In genomic region chr14:75275598-75275997, GRCh38 we compare ENCODE assay signal across 13 cellular contexts. TPM values are rescaled to one million over a fixed set of nuclear protein-coding genes. Genes with fewer than 3 reads are reported as not detected.
DNase-seq lines count a peak whose midpoint lies in the region; ATAC-seq and TF ChIP-seq lines count a peak whose summit lies in the region.
"Had no signal": no experiment of that assay in that cellular context is flagged by ENCODE, and none has a peak within 500 bp of the region (broad histone marks: within the 10 kb centered on the region; RNA-seq: fewer than 3 reads in every experiment).

No MANE protein-coding gene starts in this region.

- CTCF ChIA-PET in activated CD4-positive, alpha-beta memory T cell treated with anti-CD3 and anti-CD28 coated beads, Interleukin-2, amount 10 ng/mL, durations not matched to agents 7 days and 5 days (lab: Charles Lee): interaction anchor here (1.4 to 3.0 kb wide), 3 partner anchors 19 to 98 kb away, joined by 3 to 16 read pairs (median 5); no protein-coding TSS in a partner anchor

- TF ChIP-seq POLR2A in suprapubic skin (IDR thresholded peaks at IDR 0.05): no peak

- no peaks in the 10 kb centered on the region for H3K27me3 ChIP-seq in HL-60 (ENCODE audit: insufficient read depth, poor library complexity, severe bottlenecking)
- no peaks in the 10 kb centered on the region for H3K27me3 ChIP-seq in suprapubic skin

- H3K27me3 Mint-ChIP-seq in naive thymus-derived CD8-positive, alpha-beta T cell: peaks cover 0 to 40% (median 8%) of the 10 kb centered on the region in 5 donors
- H3K27me3 Mint-ChIP-seq in activated CD4-positive, alpha-beta memory T cell treated with anti-CD3 and anti-CD28 coated beads, Interleukin-2, amount 10 ng/mL, durations not matched to agents 7 days and 5 days: peaks cover 72% of the 10 kb centered on the region

- peaks cover 58% of the 10 kb centered on the region for H3K4me1 ChIP-seq in suprapubic skin

- H3K9me3 ChIP-seq in suprapubic skin: no peaks in the 10 kb centered on the region

- 63% methylated on average over 2 of the region's 2 CpGs for WGBS in suprapubic skin

- no peak for ATAC-seq in naive thymus-derived CD8-positive, alpha-beta T cell

- TF ChIP-seq CTCF in HL-60 (IDR thresholded peaks at IDR 0.05; ENCODE audit: insufficient read depth, low read length) (no peak), suprapubic skin (IDR thresholded peaks at IDR 0.05) (no peak)

- DNase-seq in HL-60 (ENCODE audit: low read depth in 1 of 2, low spot score in 1 of 2): no peak
- peak in 1 of 10 donors; percentile 36 for DNase-seq in naive thymus-derived CD8-positive, alpha-beta T cell
- DNase-seq in suprapubic skin (ENCODE audit: low spot score in 2 of 2): peak in 1 of 2 donors; percentile 31
- DNase-seq in NCI-H1436 treated with DMSO at 0.1 percent for 48 hours (lab: John Stamatoyannopoulos, UW): no peak
- DNase-seq in NCI-H2029 treated with DMSO at 0.1 percent for 48 hours (lab: John Stamatoyannopoulos, UW): no peak
- DNase-seq in DMS114 treated with DMSO at 0.1 percent for 48 hours (lab: John Stamatoyannopoulos, UW; ENCODE audit: unreplicated experiment): no peak
- no peak for DNase-seq in activated CD4-positive, alpha-beta memory T cell treated with anti-CD3 and anti-CD28 coated beads, Interleukin-2, amount 10 ng/mL, durations not matched to agents 7 days and 5 days
- DNase-seq: activated CD4-positive, alpha-beta T cell treated with anti-CD3 and anti-CD28 coated beads for 4 hours; GM23248; NCI-H1694 treated with DMSO at 0.1 percent for 48 hours; NCI-H524; stimulated activated CD4-positive, alpha-beta T cell treated with anti-CD3 and anti-CD28 coated beads, Interleukin-1b, Interleukin-23, amount 100 ng/mL, for 48 hours had no signal

- H3K4me3 Mint-ChIP-seq in naive thymus-derived CD8-positive, alpha-beta T cell: peak overlapping the region in 8 of 10 donors; percentile 24 to 50 (median 40)
- H3K4me3 Mint-ChIP-seq in activated CD4-positive, alpha-beta memory T cell treated with anti-CD3 and anti-CD28 coated beads, Interleukin-2, amount 10 ng/mL, durations not matched to agents 7 days and 5 days: no peak overlapping the region

- TF ChIP-seq EP300 in suprapubic skin (IDR thresholded peaks at IDR 0.05): no peak

- H3K27ac ChIP-seq in HL-60 (replicated peaks) (peak overlapping the region; percentile 86), cingulate gyrus (ENCODE audit: low read depth, low read length) (peak overlapping the region; percentile 13), suprapubic skin (peak overlapping the region; percentile 97)

- peaks cover 0 to 12% (median 5%) of the 10 kb centered on the region in 3 donors for H3K36me3 Mint-ChIP-seq in naive thymus-derived CD8-positive, alpha-beta T cell
- H3K36me3 Mint-ChIP-seq in activated CD4-positive, alpha-beta memory T cell treated with anti-CD3 and anti-CD28 coated beads, Interleukin-2, amount 10 ng/mL, durations not matched to agents 7 days and 5 days (ENCODE audit: low read depth): peaks cover 4% of the 10 kb centered on the region

- peaks cover 18% of the 10 kb centered on the region for H3K36me3 ChIP-seq in suprapubic skin

- POLR2A ChIA-PET in naive thymus-derived CD8-positive, alpha-beta T cell (lab: Charles Lee): interaction anchor here (0.7 kb wide), 1 partner anchor 209 kb away, joined by 3 read pairs; no protein-coding TSS in a partner anchor
- POLR2A ChIA-PET in activated CD4-positive, alpha-beta memory T cell treated with anti-CD3 and anti-CD28 coated beads, Interleukin-2, amount 10 ng/mL, durations not matched to agents 7 days and 5 days (lab: Charles Lee): interaction anchor here (1.6 kb wide), 1 partner anchor 17 kb away, joined by 4 read pairs; no protein-coding TSS in a partner anchor

- peak overlapping the region; percentile 32 to 96 (median 92) for H3K27ac Mint-ChIP-seq in naive thymus-derived CD8-positive, alpha-beta T cell
- H3K27ac Mint-ChIP-seq in activated CD4-positive, alpha-beta memory T cell treated with anti-CD3 and anti-CD28 coated beads, Interleukin-2, amount 10 ng/mL, durations not matched to agents 7 days and 5 days: no peak overlapping the region

- no peak overlapping the region for H3K4me3 ChIP-seq in HL-60 (replicated peaks; ENCODE audit: insufficient read depth, low read length)
- no peak overlapping the region for H3K4me3 ChIP-seq in suprapubic skin

- peaks cover 20 to 65% (median 54%) of the 10 kb centered on the region in 4 donors for H3K4me1 Mint-ChIP-seq in naive thymus-derived CD8-positive, alpha-beta T cell
- H3K4me1 Mint-ChIP-seq in activated CD4-positive, alpha-beta memory T cell treated with anti-CD3 and anti-CD28 coated beads, Interleukin-2, amount 10 ng/mL, durations not matched to agents 7 days and 5 days: peaks cover 45% of the 10 kb centered on the region

- no peaks in the 10 kb centered on the region for H3K9me3 Mint-ChIP-seq in naive thymus-derived CD8-positive, alpha-beta T cell
- H3K9me3 Mint-ChIP-seq in activated CD4-positive, alpha-beta memory T cell treated with anti-CD3 and anti-CD28 coated beads, Interleukin-2, amount 10 ng/mL, durations not matched to agents 7 days and 5 days: no peaks in the 10 kb centered on the region

RNA-seq across cellular contexts. Expression of gene FOS, which starts 3.0 kb away (rescaled TPM):
- 1 to 10 TPM; 9.4 to 9.6 TPM for total RNA-seq in naive thymus-derived CD8-positive, alpha-beta T cell
- polyA plus RNA-seq in naive thymus-derived CD8-positive, alpha-beta T cell: 100 to 1,000 TPM in 2 of 3 donors, 10 to 100 TPM in 1; 80.3 to 510 (median 252) TPM
- 1,000 to 10,000 TPM; 2,120 to 3,987 (median 3,212) TPM for total RNA-seq in suprapubic skin
- total RNA-seq in activated CD4-positive, alpha-beta memory T cell treated with anti-CD3 and anti-CD28 coated beads, Interleukin-2, amount 10 ng/mL, durations not matched to agents 7 days and 5 days: 10 to 100 TPM; 49.7 to 53.5 TPM

Comparison
In these comparisons a context has a peak if more than half of its experiments do, and no peak if none do; other contexts are left out.
1. H3K27ac ChIP-seq: peak in every context shown above with its lines; median percentile 97 in suprapubic skin; 86 in HL-60; 13 in cingulate gyrus.
2. RNA of gene FOS, which starts 3.0 kb away (total RNA-seq): 2,120 to 3,987 TPM in suprapubic skin; 49.7 to 53.5 TPM in activated CD4-positive, alpha-beta memory T cell treated with anti-CD3 and anti-CD28 coated beads, Interleukin-2, amount 10 ng/mL, durations not matched to agents 7 days and 5 days and 9.4 to 9.6 TPM in naive thymus-derived CD8-positive, alpha-beta T cell; every median in the first group is over 10 times any median in the second.